1 cellular context compared by ENCODE assay signal in genomic region chr2:177397501-177398289, GRCh38.
TF ChIP-seq lines count a peak whose summit lies in the region.

No MANE protein-coding gene starts in this region.

TF ChIP-seq in HepG2, 621 proteins besides CTCF, POLR2A, EP300 and RAD21 (continued from another document and continues in another):
- peak; percentile 65; the same call in 1 of the 2 replicates for TF ChIP-seq HMGXB3 (CRISPR knock-in tag; IDR thresholded peaks at IDR 0.05; ENCODE audit: borderline replicate concordance)
- TF ChIP-seq EHMT2 (IDR thresholded peaks at IDR 0.05; ENCODE audit: borderline replicate concordance, low read depth, low read length): peak; percentile 65; the same call in 1 of the 2 replicates
- TF ChIP-seq ZSCAN9 (CRISPR knock-in tag; IDR thresholded peaks at IDR 0.05; ENCODE audit: borderline replicate concordance): peak; percentile 90
- peak; percentile 86 for TF ChIP-seq BORCS8-MEF2B (CRISPR knock-in tag; IDR thresholded peaks at IDR 0.05)
- TF ChIP-seq XRCC5 (optimal IDR thresholded peaks at IDR 0.05; ENCODE audit: low read length): peak; percentile 69
- peak; percentile 98 for TF ChIP-seq ATF7 (IDR thresholded peaks at IDR 0.05)
- peak; percentile 99 for TF ChIP-seq ATF7 (CRISPR knock-in tag; IDR thresholded peaks at IDR 0.05)
- no peak for TF ChIP-seq ZNF709 (CRISPR knock-in tag; IDR thresholded peaks at IDR 0.05)
- TF ChIP-seq SMYD3 (CRISPR knock-in tag; IDR thresholded peaks at IDR 0.05): peak; percentile 99
- TF ChIP-seq NR2F2 (IDR thresholded peaks at IDR 0.05; ENCODE audit: borderline replicate concordance, low read depth): peak; percentile 88
- peak; percentile 82 for TF ChIP-seq ATF1 (CRISPR knock-in tag; IDR thresholded peaks at IDR 0.05)
- TF ChIP-seq EZH2 (conservative IDR thresholded peaks at IDR 0.05; ENCODE audit: low read depth, low read length): no peak
- peak; percentile 99 for TF ChIP-seq HDAC2 (CRISPR knock-in tag; IDR thresholded peaks at IDR 0.05)
- no peak for TF ChIP-seq IRF1 (CRISPR knock-in tag; IDR thresholded peaks at IDR 0.05; ENCODE audit: low read depth)
- no peak for TF ChIP-seq BCLAF1 (IDR thresholded peaks at IDR 0.05)
- peak; percentile 72 for TF ChIP-seq ZNF792 (CRISPR knock-in tag; IDR thresholded peaks at IDR 0.05)
- TF ChIP-seq ZNF263 (CRISPR knock-in tag; IDR thresholded peaks at IDR 0.05): peak; percentile 89
- peak; percentile 100 for TF ChIP-seq SALL1 (CRISPR knock-in tag; IDR thresholded peaks at IDR 0.05)
- peak; percentile 87 for TF ChIP-seq KAT8 (CRISPR knock-in tag; IDR thresholded peaks at IDR 0.05)
- no peak for TF ChIP-seq CREB3 (CRISPR knock-in tag; IDR thresholded peaks at IDR 0.05)
- peak; percentile 87 for TF ChIP-seq ZSCAN12 (CRISPR knock-in tag; IDR thresholded peaks at IDR 0.05)
- TF ChIP-seq ZBTB14 (CRISPR knock-in tag; IDR thresholded peaks at IDR 0.05): 0 out of 2 replicates have a peak, but pooled peaks have one; percentile 38
- peak; percentile 85; the same call in 1 of the 2 replicates for TF ChIP-seq RXRA (CRISPR knock-in tag; IDR thresholded peaks at IDR 0.05)
- TF ChIP-seq TFAP4 (IDR thresholded peaks at IDR 0.05; ENCODE audit: borderline replicate concordance, low read depth): peak; percentile 98
- TF ChIP-seq RFXAP (CRISPR knock-in tag; IDR thresholded peaks at IDR 0.05; ENCODE audit: borderline replicate concordance): peak; percentile 93
- TF ChIP-seq ZNF180 (CRISPR knock-in tag; IDR thresholded peaks at IDR 0.05; ENCODE audit: borderline replicate concordance, low read depth): no peak
- peak; percentile 84 for TF ChIP-seq NR2C2 (CRISPR knock-in tag; IDR thresholded peaks at IDR 0.05; ENCODE audit: borderline replicate concordance)
- peak; percentile 79 for TF ChIP-seq TOPORS (CRISPR knock-in tag; IDR thresholded peaks at IDR 0.05)
- TF ChIP-seq ZNF225 (CRISPR knock-in tag; IDR thresholded peaks at IDR 0.05): no peak
- no peak for TF ChIP-seq IKZF1 (IDR thresholded peaks at IDR 0.05)
- no peak for TF ChIP-seq MBNL3 (CRISPR knock-in tag; conservative IDR thresholded peaks at IDR 0.05)
- no peak for TF ChIP-seq ZNF781 (CRISPR knock-in tag; IDR thresholded peaks at IDR 0.05; ENCODE audit: borderline replicate concordance, not compliant biosample characterization)
- peak; percentile 74 for TF ChIP-seq ZFX (CRISPR knock-in tag; IDR thresholded peaks at IDR 0.05; ENCODE audit: low read depth)
- peak; percentile 73; the same call in 1 of the 2 replicates for TF ChIP-seq TRIM24 (CRISPR knock-in tag; IDR thresholded peaks at IDR 0.05)
- TF ChIP-seq SMAD3 (CRISPR knock-in tag; IDR thresholded peaks at IDR 0.05): peak; percentile 97
- TF ChIP-seq NFE2 (CRISPR knock-in tag; IDR thresholded peaks at IDR 0.05): peak; percentile 42; the same call in 1 of the 2 replicates
- no peak for TF ChIP-seq GPBP1L1 (CRISPR knock-in tag; IDR thresholded peaks at IDR 0.05)
- TF ChIP-seq FOXP1 (IDR thresholded peaks at IDR 0.05): peak; percentile 77
- peak; percentile 96 for TF ChIP-seq FOXP1 (CRISPR knock-in tag; IDR thresholded peaks at IDR 0.05)
- peak; percentile 84 for TF ChIP-seq HNF1A (IDR thresholded peaks at IDR 0.05; ENCODE audit: low read depth)
- TF ChIP-seq HNF1A (CRISPR knock-in tag; IDR thresholded peaks at IDR 0.05; ENCODE audit: borderline replicate concordance): peak; percentile 91; the same call in 1 of the 2 replicates
- no peak for TF ChIP-seq PLSCR1 (CRISPR knock-in tag; IDR thresholded peaks at IDR 0.05; ENCODE audit: borderline replicate concordance)
- peak; percentile 78 for TF ChIP-seq ZEB1 (IDR thresholded peaks at IDR 0.05; ENCODE audit: insufficient replicate concordance, low read depth)
- peak; percentile 93 for TF ChIP-seq ZNF430 (CRISPR knock-in tag; IDR thresholded peaks at IDR 0.05)
- TF ChIP-seq ETV6 (CRISPR knock-in tag; conservative IDR thresholded peaks at IDR 0.05): peak; percentile 52; the same call in 1 of the 2 replicates
- TF ChIP-seq TARDBP (CRISPR knock-in tag; IDR thresholded peaks at IDR 0.05): peak; percentile 96
- peak; percentile 89 for TF ChIP-seq GATA4 (IDR thresholded peaks at IDR 0.05; ENCODE audit: borderline replicate concordance, low read depth)
- no peak for TF ChIP-seq MATR3 (CRISPR knock-in tag; IDR thresholded peaks at IDR 0.05)
- TF ChIP-seq ZNF75D (CRISPR knock-in tag; IDR thresholded peaks at IDR 0.05; ENCODE audit: borderline replicate concordance): no peak
- no peak; the same call in 1 of the 2 replicates for TF ChIP-seq KDM5A (IDR thresholded peaks at IDR 0.05; ENCODE audit: borderline replicate concordance, low read length)
- TF ChIP-seq GABPB1 (CRISPR knock-in tag; IDR thresholded peaks at IDR 0.05): peak; percentile 76
- TF ChIP-seq MEF2D (CRISPR knock-in tag; IDR thresholded peaks at IDR 0.05): peak; percentile 89; the same call in 1 of the 2 replicates
- 0 out of 4 replicates have a peak, but pooled peaks of 1 of the 2 experiments have one; percentile 14 for TF ChIP-seq MAFK (conservative IDR thresholded peaks at IDR 0.05 in 1 of 2, IDR thresholded peaks at IDR 0.05 in 1 of 2; ENCODE audit: low read length in 2 of 2)
- TF ChIP-seq ZNF839 (CRISPR knock-in tag; IDR thresholded peaks at IDR 0.05; ENCODE audit: borderline replicate concordance): no peak
